37 cellular contexts compared by ENCODE assay signal in genomic region chr13:45410466-45410865, GRCh38.
"Had no signal": no experiment of that assay in that cellular context is flagged by ENCODE, and none has a peak within 500 bp of the region (broad histone marks: within the 10 kb centered on the region; RNA-seq: fewer than 3 reads in every experiment).

No MANE protein-coding gene starts in this region.

- DNase-seq: activated B cell treated with CpG ODN at 0.5 μM for 24 hours; activated CD4-positive, alpha-beta memory T cell treated with anti-CD3 and anti-CD28 coated beads for 36 hours; activated CD4-positive, alpha-beta T cell treated with anti-CD3 and anti-CD28 coated beads for 4 hours; activated CD4-positive, alpha-beta T cell treated with anti-CD3 and anti-CD28 coated beads, Interleukin-2, amount 50 U/mL, for 1 hour; activated CD4-positive, CD25-positive, alpha-beta regulatory T cell treated with anti-CD3 and anti-CD28 coated beads, Interleukin-2, amount 50 U/mL, for 72 hours; activated effector memory CD4-positive, alpha-beta T cell treated with anti-CD3 and anti-CD28 coated beads, Interleukin-2, amount 50 U/mL, for 16 hours; activated naive CD4-positive, alpha-beta T cell; activated naive CD4-positive, alpha-beta T cell treated with anti-CD3 and anti-CD28 coated beads, Interleukin-2, amount 50 U/mL, for 16 hours; activated naive CD8-positive, alpha-beta T cell treated with anti-CD3 and anti-CD28 coated beads for 36 hours; activated T-cell treated with anti-CD3 and anti-CD28 coated beads, Interleukin-2, amount 50 U/mL, for 1 hour; activated T-cell treated with anti-CD3 and anti-CD28 coated beads, Interleukin-2, amount 50 U/mL, for 72 hours; amniotic stem cell; aorta; brain microvascular endothelial cell; central memory CD4-positive, alpha-beta T cell; MM.1S; NCI-H1092; NCI-H1436 treated with DMSO at 0.1 percent for 48 hours; NCI-H1694 treated with DMSO at 0.1 percent for 48 hours; NCI-H2029 treated with DMSO at 0.1 percent for 48 hours; NCI-H2107; NCI-H2171; NCI-H510A; NCI-H526; NCI-H748 treated with DMSO at 0.1 percent for 48 hours; NK-92 treated with Interleukin-12 subunit alpha and Interleukin-12 subunit beta, amount 100 ng/mL, for 24 hours; Peyer's patch; RPMI8226; SIG-M5; SW 1271; T-helper 1 cell; T-helper 2 cell; T-helper 9 cell had no signal

- H3K4me3 ChIP-seq: Peyer's patch had no signal

- H3K27ac ChIP-seq: brain microvascular endothelial cell, KMS-11, Peyer's patch had no signal

- ATAC-seq: activated T-cell treated with anti-CD3 and anti-CD28 coated beads, Interleukin-2, amount 50 U/mL, for 72 hours; activated T-helper 17 cell treated with anti-CD3 and anti-CD28 coated beads, Interleukin-2, amount 50 U/mL, for 72 hours; PC-3; Right ventricle myocardium inferior had no signal

- H3K9me3 ChIP-seq: Peyer's patch had no signal

- H3K27me3 ChIP-seq: brain microvascular endothelial cell, Peyer's patch had no signal
